27 cellular contexts compared by ENCODE assay signal in genomic region chr1:242811092-242811840, GRCh38.
DNase-seq lines count a peak whose midpoint lies in the region; FAIRE-seq and TF ChIP-seq lines count a peak whose summit lies in the region.
"Had no signal": no experiment of that assay in that cellular context is flagged by ENCODE, and none has a peak within 500 bp of the region (broad histone marks: within the 10 kb centered on the region; RNA-seq: fewer than 3 reads in every experiment).

No MANE protein-coding gene starts in this region.

- no peak overlapping the region for H2AFZ ChIP-seq in PC-9

- peak; percentile 77 for FAIRE-seq in GM12892 (lab: Jason Lieb, UNC)
- FAIRE-seq: H54, K562 had no signal

- TF ChIP-seq POLR2A in GM12892 (IDR thresholded peaks at IDR 0.05; ENCODE audit: low read depth, low read length), result no peak
- no peak for TF ChIP-seq POLR2A in uterus (IDR thresholded peaks at IDR 0.05)

- DNase-seq in GM12892 (ENCODE audit: insufficient read length) (no peak), PC-9 (peak; percentile 4 to 43), astrocyte of the hippocampus (ENCODE audit: low read depth, low spot score) (peak; percentile 78), myocyte (ENCODE audit: low read depth) (peak; percentile 79), HEK293T (ENCODE audit: extremely low spot score) (no peak), NCI-H1417 treated with DMSO at 0.1 percent for 48 hours (lab: John Stamatoyannopoulos, UW) (no peak), uterus (no peak), KG1 (lab: John Stamatoyannopoulos, UW) (no peak)
- DNase-seq: activated CD4-positive, alpha-beta memory T cell treated with anti-CD3 and anti-CD28 coated beads, Interleukin-2, amount 10 ng/mL, durations not matched to agents 7 days and 5 days; activated CD4-positive, CD25-positive, alpha-beta regulatory T cell treated with anti-CD3 and anti-CD28 coated beads, Interleukin-2, amount 50 U/mL, for 72 hours; activated CD8-positive, alpha-beta memory T cell treated with anti-CD3 and anti-CD28 coated beads, Interleukin-2, amount 50 U/mL, for 48 hours; activated naive CD4-positive, alpha-beta T cell treated with anti-CD3 and anti-CD28 coated beads, Interleukin-2, amount 10 ng/mL, durations not matched to agents 7 days and 5 days; amniotic stem cell; caudate nucleus; CD8-positive, alpha-beta memory T cell; dermis blood vessel endothelial cell; DMS153; naive thymus-derived CD8-positive, alpha-beta T cell; NCI-H1694 treated with DMSO at 0.1 percent for 48 hours; NCI-H2171 treated with DMSO at 0.1 percent for 48 hours; NCI-H524; nucleus accumbens; SIG-M5; T-cell had no signal

- CTCF ChIA-PET in PC-9 (lab: Charles Lee) (no interaction called here), HEK293T (lab: Yijun Ruan, JAX) (no interaction called here)

- no peaks in the 10 kb centered on the region for H3K9me2 ChIP-seq in PC-9 (ENCODE audit: insufficient read depth)

- H3F3A ChIP-seq in PC-9 (ENCODE audit: insufficient read depth, low read depth), result no peaks in the 10 kb centered on the region

- H3K27ac ChIP-seq in PC-9 (no peak overlapping the region), uterus (no peak overlapping the region)
- H3K27ac ChIP-seq: skin epidermis had no signal

- no peaks in the 10 kb centered on the region for H3K79me2 ChIP-seq in PC-9 (ENCODE audit: low read depth)

- H3K4me1 ChIP-seq in PC-9 (replicated peaks; ENCODE audit: insufficient read depth) (no peaks in the 10 kb centered on the region), uterus (no peaks in the 10 kb centered on the region)

- H4K20me1 ChIP-seq in PC-9 (ENCODE audit: insufficient read depth), result no peaks in the 10 kb centered on the region

- POLR2A ChIA-PET in PC-9 (lab: Charles Lee; ENCODE audit: unreplicated experiment), result no interaction called here
- POLR2A ChIA-PET in HEK293T (lab: Yijun Ruan, JAX), result interaction anchor here (0.6 kb wide), 1 partner anchor 13 kb away, joined by 3 read pairs; no protein-coding TSS in a partner anchor

- no peak overlapping the region for H3K4me2 ChIP-seq in PC-9

- BruUV-seq in PC-9 (replicated peaks; lab: Mats Ljungman, UMichigan), result no TSS peak

- H3K9me3 ChIP-seq in PC-9 (ENCODE audit: insufficient read depth, low read depth), result no peaks in the 10 kb centered on the region
- H3K9me3 ChIP-seq in uterus, result no peaks in the 10 kb centered on the region

- H3K27me3 ChIP-seq in PC-9 (ENCODE audit: insufficient read depth, low read depth), result 0 out of 2 replicates have a peak, but pooled peaks cover 4% of the 10 kb centered on the region
- H3K27me3 ChIP-seq in uterus, result no peaks in the 10 kb centered on the region

- intact Hi-C loops in PC-9 (cut with micrococcal nuclease; ENCODE audit: unreplicated experiment), result no loop called here
- intact Hi-C loops in uterus (cut with DNase I; ENCODE audit: low total_unique reads), result no loop called here

- no peaks in the 10 kb centered on the region for H3K36me3 ChIP-seq in PC-9 (ENCODE audit: low read depth)
- no peaks in the 10 kb centered on the region for H3K36me3 ChIP-seq in uterus

- no peak for TF ChIP-seq CTCF in PC-9 (conservative IDR thresholded peaks at IDR 0.05)
- no peak for TF ChIP-seq CTCF in uterus (IDR thresholded peaks at IDR 0.05)

- H3K4me3 ChIP-seq in PC-9 (no peak overlapping the region), uterus (no peak overlapping the region)
- H3K4me3 ChIP-seq: K562, skin epidermis had no signal

TF ChIP-seq in HEK293T, 16 proteins besides CTCF, POLR2A, EP300 and RAD21:
- TF ChIP-seq ELF4 (IDR thresholded peaks at IDR 0.05), result no peak
- TF ChIP-seq SUZ12 (IDR thresholded peaks at IDR 0.05), result no peak
- no peak for TF ChIP-seq LEF1 (IDR thresholded peaks at IDR 0.05; ENCODE audit: borderline replicate concordance)
- TF ChIP-seq BHLHE40 (IDR thresholded peaks at IDR 0.05; ENCODE audit: borderline replicate concordance), result no peak
- TF ChIP-seq FOXA1 (IDR thresholded peaks at IDR 0.05), result no peak
- TF ChIP-seq CTBP1 (IDR thresholded peaks at IDR 0.05; ENCODE audit: borderline replicate concordance), result no peak
- no peak for TF ChIP-seq NFRKB (IDR thresholded peaks at IDR 0.05)
- TF ChIP-seq SP1 (IDR thresholded peaks at IDR 0.05), result no peak
- no peak for TF ChIP-seq ZNF384 (IDR thresholded peaks at IDR 0.05)
- TF ChIP-seq, protein P1, sequence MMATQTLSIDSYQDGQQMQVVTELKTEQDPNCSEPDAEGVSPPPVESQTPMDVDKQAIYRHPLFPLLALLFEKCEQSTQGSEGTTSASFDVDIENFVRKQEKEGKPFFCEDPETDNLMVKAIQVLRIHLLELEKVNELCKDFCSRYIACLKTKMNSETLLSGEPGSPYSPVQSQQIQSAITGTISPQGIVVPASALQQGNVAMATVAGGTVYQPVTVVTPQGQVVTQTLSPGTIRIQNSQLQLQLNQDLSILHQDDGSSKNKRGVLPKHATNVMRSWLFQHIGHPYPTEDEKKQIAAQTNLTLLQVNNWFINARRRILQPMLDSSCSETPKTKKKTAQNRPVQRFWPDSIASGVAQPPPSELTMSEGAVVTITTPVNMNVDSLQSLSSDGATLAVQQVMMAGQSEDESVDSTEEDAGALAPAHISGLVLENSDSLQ (IDR thresholded peaks at IDR 0.05), result no peak
- no peak for TF ChIP-seq ARNT (IDR thresholded peaks at IDR 0.05)
- no peak for TF ChIP-seq FOXK2 (IDR thresholded peaks at IDR 0.05)
- TF ChIP-seq L3MBTL2 (conservative IDR thresholded peaks at IDR 0.05), result no peak
- TF ChIP-seq FOXM1 (IDR thresholded peaks at IDR 0.05; ENCODE audit: borderline replicate concordance), result no peak
- TF ChIP-seq TARDBP (IDR thresholded peaks at IDR 0.05), result no peak
- no peak for TF ChIP-seq HDGF (IDR thresholded peaks at IDR 0.05; ENCODE audit: borderline replicate concordance)

Comparison
In these comparisons a context has a peak if more than half of its experiments do, and no peak if none do; other contexts are left out.
1. DNase-seq: peak in PC-9 (2 of 2), astrocyte of the hippocampus (single experiment) and myocyte (single experiment); none in GM12892 (single experiment), HEK293T (single experiment), NCI-H1417 treated with DMSO at 0.1 percent for 48 hours (single experiment), uterus (0 of 2) and KG1 (single experiment).